8 cellular contexts compared by ENCODE assay signal in genomic region chr6:46653439-46653942, GRCh38.
A peak's percentile ranks its signal among the peaks of the same experiment; 100 is the strongest.
DNase-seq lines count a peak whose midpoint lies in the region; ATAC-seq lines count a peak whose summit lies in the region.

No MANE protein-coding gene starts in this region.

- no peaks in the 10 kb centered on the region for H3K27me3 ChIP-seq in muscle layer of duodenum (ENCODE audit: low read depth, low read length)

- peak overlapping the region; percentile 93 to 99 for H3K4me3 ChIP-seq in muscle layer of duodenum (ENCODE audit: low read depth in 1 of 2, low read length in 2 of 2)

- peaks cover 0 to 1% of the 10 kb centered on the region in 2 donors for H3K36me3 ChIP-seq in muscle layer of duodenum (ENCODE audit: control insufficient read depth in 1 of 2, insufficient read depth in 2 of 2, low read length in 2 of 2)

- in situ Hi-C loops in ACHN (cut with HindIII; ENCODE audit: low pct_ligation_motif_present, low pct_unique_long_range_greater_than_20kb, low sequenced_read_pairs): no loop called here

- peak overlapping the region; percentile 96 for H3K27ac ChIP-seq in caudate nucleus (ENCODE audit: low read depth, low read length)
- peak overlapping the region; percentile 74 for H3K27ac ChIP-seq in muscle layer of duodenum (ENCODE audit: low read length)

- no peaks in the 10 kb centered on the region for H3K9me3 ChIP-seq in muscle layer of duodenum (ENCODE audit: control insufficient read depth in 1 of 2, low read length in 2 of 2)

- peaks cover 0 to 13% of the 10 kb centered on the region in 2 donors for H3K4me1 ChIP-seq in muscle layer of duodenum (ENCODE audit: control insufficient read depth in 1 of 2, insufficient read depth in 2 of 2, low read length in 2 of 2)

- DNase-seq in ACHN: peak; percentile 0
- DNase-seq in caudate nucleus (lab: John Stamatoyannopoulos, UW): no peak

- ATAC-seq in HG02884 (IDR thresholded peaks at IDR 0.05; ENCODE audit: unreplicated experiment): peak; percentile 2
- ATAC-seq in GM18517 (IDR thresholded peaks at IDR 0.05; ENCODE audit: unreplicated experiment): no peak
- no peak for ATAC-seq in GM19397 (IDR thresholded peaks at IDR 0.05; ENCODE audit: unreplicated experiment)
- ATAC-seq in HG03439 (IDR thresholded peaks at IDR 0.05; ENCODE audit: unreplicated experiment): no peak
- no peak for ATAC-seq in HG02610 (IDR thresholded peaks at IDR 0.05; ENCODE audit: unreplicated experiment)
